In the genomic region with DNA sequence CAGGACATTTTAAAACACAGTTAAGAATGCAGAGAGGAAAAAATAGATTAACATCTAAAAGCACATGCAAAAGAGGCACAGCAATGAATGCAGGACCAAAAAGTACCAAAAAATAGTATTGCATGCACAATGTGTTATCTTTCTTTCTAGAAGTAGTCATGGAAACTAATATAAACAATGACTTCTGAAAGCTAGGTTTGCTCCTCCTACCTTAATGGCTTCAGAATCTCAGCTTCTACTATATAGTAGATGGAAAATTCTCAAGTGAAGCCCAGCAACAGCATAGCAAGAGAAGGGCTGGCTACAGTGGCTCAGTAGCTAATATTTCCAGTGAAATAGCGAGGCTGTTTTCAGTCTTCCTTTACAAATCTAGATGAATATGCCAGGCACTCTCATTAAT, we compare ENCODE assay signal across 1 cellular context.
TF ChIP-seq lines count a peak whose summit lies in the region.

No MANE protein-coding gene starts in this region.

TF ChIP-seq in SK-N-SH treated with all-trans-retinoic acid at 6 μM for 48 hours, 23 proteins besides CTCF, POLR2A, EP300 and RAD21 (continued from another document):
- TF ChIP-seq, protein P1, sequence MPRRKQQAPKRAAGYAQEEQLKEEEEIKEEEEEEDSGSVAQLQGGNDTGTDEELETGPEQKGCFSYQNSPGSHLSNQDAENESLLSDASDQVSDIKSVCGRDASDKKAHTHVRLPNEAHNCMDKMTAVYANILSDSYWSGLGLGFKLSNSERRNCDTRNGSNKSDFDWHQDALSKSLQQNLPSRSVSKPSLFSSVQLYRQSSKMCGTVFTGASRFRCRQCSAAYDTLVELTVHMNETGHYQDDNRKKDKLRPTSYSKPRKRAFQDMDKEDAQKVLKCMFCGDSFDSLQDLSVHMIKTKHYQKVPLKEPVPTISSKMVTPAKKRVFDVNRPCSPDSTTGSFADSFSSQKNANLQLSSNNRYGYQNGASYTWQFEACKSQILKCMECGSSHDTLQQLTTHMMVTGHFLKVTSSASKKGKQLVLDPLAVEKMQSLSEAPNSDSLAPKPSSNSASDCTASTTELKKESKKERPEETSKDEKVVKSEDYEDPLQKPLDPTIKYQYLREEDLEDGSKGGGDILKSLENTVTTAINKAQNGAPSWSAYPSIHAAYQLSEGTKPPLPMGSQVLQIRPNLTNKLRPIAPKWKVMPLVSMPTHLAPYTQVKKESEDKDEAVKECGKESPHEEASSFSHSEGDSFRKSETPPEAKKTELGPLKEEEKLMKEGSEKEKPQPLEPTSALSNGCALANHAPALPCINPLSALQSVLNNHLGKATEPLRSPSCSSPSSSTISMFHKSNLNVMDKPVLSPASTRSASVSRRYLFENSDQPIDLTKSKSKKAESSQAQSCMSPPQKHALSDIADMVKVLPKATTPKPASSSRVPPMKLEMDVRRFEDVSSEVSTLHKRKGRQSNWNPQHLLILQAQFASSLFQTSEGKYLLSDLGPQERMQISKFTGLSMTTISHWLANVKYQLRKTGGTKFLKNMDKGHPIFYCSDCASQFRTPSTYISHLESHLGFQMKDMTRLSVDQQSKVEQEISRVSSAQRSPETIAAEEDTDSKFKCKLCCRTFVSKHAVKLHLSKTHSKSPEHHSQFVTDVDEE (CRISPR knock-in tag; IDR thresholded peaks at IDR 0.05), result no peak
- no peak for TF ChIP-seq OSR1 (CRISPR knock-in tag; IDR thresholded peaks at IDR 0.05)
- no peak for TF ChIP-seq CSDC2 (CRISPR knock-in tag; IDR thresholded peaks at IDR 0.05)
- TF ChIP-seq TCF4 (CRISPR knock-in tag; IDR thresholded peaks at IDR 0.05; ENCODE audit: borderline replicate concordance), result no peak
- TF ChIP-seq, protein P2, sequence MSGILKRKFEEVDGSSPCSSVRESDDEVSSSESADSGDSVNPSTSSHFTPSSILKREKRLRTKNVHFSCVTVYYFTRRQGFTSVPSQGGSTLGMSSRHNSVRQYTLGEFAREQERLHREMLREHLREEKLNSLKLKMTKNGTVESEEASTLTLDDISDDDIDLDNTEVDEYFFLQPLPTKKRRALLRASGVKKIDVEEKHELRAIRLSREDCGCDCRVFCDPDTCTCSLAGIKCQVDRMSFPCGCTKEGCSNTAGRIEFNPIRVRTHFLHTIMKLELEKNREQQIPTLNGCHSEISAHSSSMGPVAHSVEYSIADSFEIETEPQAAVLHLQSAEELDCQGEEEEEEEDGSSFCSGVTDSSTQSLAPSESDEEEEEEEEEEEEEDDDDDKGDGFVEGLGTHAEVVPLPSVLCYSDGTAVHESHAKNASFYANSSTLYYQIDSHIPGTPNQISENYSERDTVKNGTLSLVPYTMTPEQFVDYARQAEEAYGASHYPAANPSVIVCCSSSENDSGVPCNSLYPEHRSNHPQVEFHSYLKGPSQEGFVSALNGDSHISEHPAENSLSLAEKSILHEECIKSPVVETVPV (CRISPR knock-in tag; IDR thresholded peaks at IDR 0.05), result no peak
- no peak for TF ChIP-seq ZC3H10 (CRISPR knock-in tag; IDR thresholded peaks at IDR 0.05)
- no peak for TF ChIP-seq GLIS3 (CRISPR knock-in tag; IDR thresholded peaks at IDR 0.05)
- TF ChIP-seq, protein P3, sequence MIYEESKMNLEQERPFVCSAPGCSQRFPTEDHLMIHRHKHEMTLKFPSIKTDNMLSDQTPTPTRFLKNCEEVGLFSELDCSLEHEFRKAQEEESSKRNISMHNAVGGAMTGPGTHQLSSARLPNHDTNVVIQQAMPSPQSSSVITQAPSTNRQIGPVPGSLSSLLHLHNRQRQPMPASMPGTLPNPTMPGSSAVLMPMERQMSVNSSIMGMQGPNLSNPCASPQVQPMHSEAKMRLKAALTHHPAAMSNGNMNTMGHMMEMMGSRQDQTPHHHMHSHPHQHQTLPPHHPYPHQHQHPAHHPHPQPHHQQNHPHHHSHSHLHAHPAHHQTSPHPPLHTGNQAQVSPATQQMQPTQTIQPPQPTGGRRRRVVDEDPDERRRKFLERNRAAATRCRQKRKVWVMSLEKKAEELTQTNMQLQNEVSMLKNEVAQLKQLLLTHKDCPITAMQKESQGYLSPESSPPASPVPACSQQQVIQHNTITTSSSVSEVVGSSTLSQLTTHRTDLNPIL (CRISPR knock-in tag; IDR thresholded peaks at IDR 0.05; ENCODE audit: low read depth), result no peak
- no peak for TF ChIP-seq ARNTL (CRISPR knock-in tag; IDR thresholded peaks at IDR 0.05; ENCODE audit: borderline replicate concordance, low read depth)
